In genomic region chr2:61949458-61950107, GRCh38 we compare ENCODE assay signal across 16 cellular contexts. TPM values are rescaled to one million over a fixed set of nuclear protein-coding genes. Genes with fewer than 3 reads are reported as not detected.
DNase-seq lines count a peak whose midpoint lies in the region; ATAC-seq, FAIRE-seq and TF ChIP-seq lines count a peak whose summit lies in the region.
"Had no signal": no experiment of that assay in that cellular context is flagged by ENCODE, and none has a peak within 500 bp of the region (broad histone marks: within the 10 kb centered on the region; RNA-seq: fewer than 3 reads in every experiment).

No MANE protein-coding gene starts in this region.

- peaks cover 10% of the 10 kb centered on the region for H3K4me1 ChIP-seq in IMR-90 (ENCODE audit: control insufficient read depth, insufficient read depth, low read length)
- H3K4me1 ChIP-seq in ascending aorta, result peaks cover 11 to 22% of the 10 kb centered on the region in 2 donors
- peaks cover 19% of the 10 kb centered on the region for H3K4me1 ChIP-seq in HepG2 (ENCODE audit: insufficient read depth, low read length)
- H3K4me1 ChIP-seq in thymus (ENCODE audit: control insufficient read depth, insufficient read depth, low read length), result no peaks in the 10 kb centered on the region

- TF ChIP-seq POLR2A in IMR-90 (IDR thresholded peaks at IDR 0.05; ENCODE audit: low read depth, low read length) (no peak), HepG2 (IDR thresholded peaks at IDR 0.05; ENCODE audit: insufficient read depth in 1 of 2, low read depth in 2 of 2, low read length in 2 of 2) (no peak)

- CTCF ChIA-PET in IMR-90 (lab: Yijun Ruan, JAX) (no interaction called here), HepG2 (lab: Yijun Ruan, JAX; ENCODE audit: low intra/inter-chr PET ratio, low total read pairs) (no interaction called here)

- H2BK15ac ChIP-seq in IMR-90 (ENCODE audit: low read depth, low read length), result no peak overlapping the region

- BruUV-seq in IMR-90 (replicated peaks; lab: Mats Ljungman, UMichigan) (no TSS peak), HepG2 (replicated peaks; lab: Mats Ljungman, UMichigan) (no TSS peak)

- H3K36me3 ChIP-seq in IMR-90 (ENCODE audit: control insufficient read depth, insufficient read depth, low read length) (no peaks in the 10 kb centered on the region), ascending aorta (no peaks in the 10 kb centered on the region), HepG2 (replicated peaks in 1 of 2; ENCODE audit: control insufficient read depth in 1 of 2, insufficient read depth in 2 of 2, low read length in 2 of 2) (no peaks in the 10 kb centered on the region), thymus (ENCODE audit: control insufficient read depth, insufficient read depth) (no peaks in the 10 kb centered on the region)
- H3K36me3 ChIP-seq: gastroesophageal sphincter had no signal

- DNase-seq in IMR-90, result no peak
- no peak for DNase-seq in ascending aorta (ENCODE audit: low spot score in 2 of 2)
- DNase-seq in HepG2 (ENCODE audit: low spot score), result no peak
- DNase-seq in KG1 (lab: John Stamatoyannopoulos, UW), result no peak
- DNase-seq: activated gamma-delta T cell treated with Interleukin-2 at 50 U/mL for 16 hours; CD4-positive, alpha-beta T cell; NCI-H146; stimulated activated CD4-positive, alpha-beta T cell treated with anti-CD3 and anti-CD28 coated beads, Interleukin-4, amount 100 ng/mL, for 1 hour had no signal

- H3K18ac ChIP-seq in IMR-90 (ENCODE audit: low read depth, low read length), result no peak overlapping the region

- dilution Hi-C loops in IMR-90 (cut with HindIII; ENCODE audit: low sequenced_read_pairs, unreplicated experiment), result no loop called here

- in situ Hi-C loops in IMR-90 (cut with MboI; ENCODE audit: low sequenced_read_pairs), result no loop called here
- in situ Hi-C loops in HepG2 (cut with HindIII; ENCODE audit: extremely low pct_ligation_motif_present, low pct_unique_long_range_greater_than_20kb), result no loop called here

- no peak overlapping the region for H3K4me2 ChIP-seq in IMR-90 (ENCODE audit: low read depth, low read length)
- peak overlapping the region; percentile 32; the same call in 1 of the 2 replicates for H3K4me2 ChIP-seq in HepG2 (ENCODE audit: low read depth, low read length)

- H3K27me3 ChIP-seq in IMR-90 (ENCODE audit: control insufficient read depth, insufficient read depth, low read length) (no peaks in the 10 kb centered on the region), ascending aorta (no peaks in the 10 kb centered on the region), HepG2 (ENCODE audit: control insufficient read depth in 1 of 2, insufficient read depth in 2 of 2, low read length in 2 of 2) (no peaks in the 10 kb centered on the region), thymus (ENCODE audit: control insufficient read depth, insufficient read depth) (no peaks in the 10 kb centered on the region)
- H3K27me3 ChIP-seq: gastroesophageal sphincter had no signal

- H2BK20ac ChIP-seq in IMR-90 (ENCODE audit: low read depth, low read length), result peak overlapping the region; percentile 18; the same call in 1 of the 2 replicates

- no peak overlapping the region for H2BK5ac ChIP-seq in IMR-90 (ENCODE audit: low read depth, low read length, poor library complexity, severe bottlenecking)

- no peak overlapping the region for H4K5ac ChIP-seq in IMR-90 (ENCODE audit: low read depth, low read length)

- no peak for TF ChIP-seq EP300 in HepG2 (IDR thresholded peaks at IDR 0.05; ENCODE audit: low read depth in 2 of 2, low read length in 2 of 2)
- no peak for TF ChIP-seq EP300 in HepG2 (CRISPR knock-in tag; IDR thresholded peaks at IDR 0.05; ENCODE audit: borderline replicate concordance)

- no peak for ATAC-seq in IMR-90 (ENCODE audit: low read depth)
- peak; percentile 45 for ATAC-seq in HepG2
- ATAC-seq in HG03175 (IDR thresholded peaks at IDR 0.05; ENCODE audit: unreplicated experiment), result no peak
- no peak for ATAC-seq in GM18870 (IDR thresholded peaks at IDR 0.05; ENCODE audit: unreplicated experiment)
- ATAC-seq: gastroesophageal sphincter; stimulated activated effector memory CD8-positive, alpha-beta T cell treated with anti-CD3 and anti-CD28 coated beads, Interleukin-12 subunit alpha, Interleukin-12 subunit beta, amount 100 ng/mL, for 72 hours had no signal

- no peak for TF ChIP-seq CTCF in IMR-90 (conservative IDR thresholded peaks at IDR 0.05; ENCODE audit: low read depth, low read length)
- no peak for TF ChIP-seq CTCF in ascending aorta (IDR thresholded peaks at IDR 0.05)
- TF ChIP-seq CTCF in HepG2 (CRISPR knock-in tag; IDR thresholded peaks at IDR 0.05), result no peak

- H2BK120ac ChIP-seq in IMR-90 (ENCODE audit: low read depth, low read length), result no peak overlapping the region

- POLR2A ChIA-PET in IMR-90 (lab: Charles Lee; ENCODE audit: unreplicated experiment), result no interaction called here
- POLR2A ChIA-PET in HepG2 (lab: Yijun Ruan, JAX), result no interaction called here

- intact Hi-C loops in IMR-90 (cut with micrococcal nuclease), result no loop called here
- intact Hi-C loops in ascending aorta (cut with DNase I), result no loop called here
- intact Hi-C loops in HepG2 (cut with micrococcal nuclease; ENCODE audit: unreplicated experiment), result no loop called here

- 80% methylated on average over 1 of the region's 5 CpGs; no CpG with 5 or more reads in 1 of the 2 experiments for WGBS in IMR-90 (ENCODE audit: extremely low coverage in 2 of 2, insufficient read length in 1 of 2), 2 experiments
- 82% methylated on average over 5 of the region's 5 CpGs for WGBS in HepG2 (ENCODE audit: low lambda C conversion rate)
- 90% methylated on average over 5 of the region's 5 CpGs for WGBS in thymus

- no peak overlapping the region for H4K8ac ChIP-seq in IMR-90 (ENCODE audit: low read depth in 2 of 2, low read length in 2 of 2)

- H2AFZ ChIP-seq in IMR-90 (replicated peaks; ENCODE audit: low read length, poor library complexity) (no peak overlapping the region), HepG2 (ENCODE audit: low read length) (no peak overlapping the region)

- H4K20me1 ChIP-seq in IMR-90 (ENCODE audit: insufficient read depth, low read length) (no peaks in the 10 kb centered on the region), HepG2 (ENCODE audit: insufficient read depth, low read length) (no peaks in the 10 kb centered on the region)

- H3K27ac ChIP-seq in IMR-90 (ENCODE audit: insufficient read depth, low read length), result no peak overlapping the region
- peak overlapping the region; percentile 53 to 61 for H3K27ac ChIP-seq in ascending aorta
- peak overlapping the region; percentile 19 for H3K27ac ChIP-seq in HepG2 (ENCODE audit: extremely low read length, insufficient read depth, low read length)
- peak overlapping the region; percentile 12 for H3K27ac ChIP-seq in thymus (ENCODE audit: low read depth)
- H3K27ac ChIP-seq: gastroesophageal sphincter, RWPE1 had no signal

- H3K79me2 ChIP-seq in HepG2 (ENCODE audit: insufficient read depth, low read length), result no peaks in the 10 kb centered on the region

- no peak overlapping the region for H3K14ac ChIP-seq in IMR-90 (replicated peaks; ENCODE audit: low read depth, low read length)

- no peak overlapping the region for H2AK5ac ChIP-seq in IMR-90 (ENCODE audit: low read depth, low read length)

- H3K9me3 ChIP-seq in IMR-90 (ENCODE audit: control insufficient read depth, insufficient read depth, low read length), result peaks cover 3% of the 10 kb centered on the region; the same call in 1 of the 2 replicates
- no peaks in the 10 kb centered on the region for H3K9me3 ChIP-seq in ascending aorta
- H3K9me3 ChIP-seq in HepG2 (ENCODE audit: low read length), result peaks cover 8% of the 10 kb centered on the region; the same call in 1 of the 2 replicates
- no peaks in the 10 kb centered on the region for H3K9me3 ChIP-seq in thymus (ENCODE audit: control insufficient read depth)
- H3K9me3 ChIP-seq: gastroesophageal sphincter had no signal

- no peak overlapping the region for H2AK9ac ChIP-seq in IMR-90 (replicated peaks; ENCODE audit: low read depth, low read length, poor library complexity)

- peaks cover 5 to 15% of the 10 kb centered on the region in 2 experiments; a peak in 3 of 4 replicates for H3K79me1 ChIP-seq in IMR-90 (ENCODE audit: low read depth in 1 of 2, low read length in 2 of 2)

- H3K4ac ChIP-seq in IMR-90 (ENCODE audit: low read depth, low read length), result no peak overlapping the region

- TF ChIP-seq RAD21 in IMR-90 (IDR thresholded peaks at IDR 0.05; ENCODE audit: low read length) (no peak), HepG2 (CRISPR knock-in tag; IDR thresholded peaks at IDR 0.05) (no peak)

- no peak for FAIRE-seq in HepG2 (lab: Jason Lieb, UNC)
- FAIRE-seq: endometrium, islet of Langerhans had no signal

- no peak overlapping the region for H3K9ac ChIP-seq in IMR-90 (ENCODE audit: low read depth, low read length)
- H3K9ac ChIP-seq in HepG2 (ENCODE audit: insufficient read depth, low read depth, low read length), result no peak overlapping the region

- no peak overlapping the region for H3K56ac ChIP-seq in IMR-90 (ENCODE audit: extremely low read depth, insufficient read depth, low read length)

- H4K91ac ChIP-seq in IMR-90 (ENCODE audit: insufficient read depth, low read depth, low read length), result no peak overlapping the region

- H3K9me1 ChIP-seq in IMR-90 (ENCODE audit: insufficient read depth, low read length), result no peaks in the 10 kb centered on the region; the same call in 1 of the 2 replicates

- H3K4me3 ChIP-seq in IMR-90 (ENCODE audit: insufficient read depth, low read depth, low read length), result no peak overlapping the region
- peak overlapping the region in 1 of 2 donors; percentile 16 for H3K4me3 ChIP-seq in ascending aorta
- no peak overlapping the region for H3K4me3 ChIP-seq in HepG2 (replicated peaks in 1 of 3; ENCODE audit: insufficient read depth in 1 of 3, low read depth in 2 of 3, low read length in 3 of 3)
- H3K4me3 ChIP-seq in thymus (ENCODE audit: low read length), result no peak overlapping the region
- H3K4me3 ChIP-seq: gastroesophageal sphincter had no signal

- no peak overlapping the region for H3K23ac ChIP-seq in IMR-90 (ENCODE audit: low read depth, low read length)

RNA-seq across cellular contexts. Expression of gene COMMD1, which starts 44.1 kb away (rescaled TPM):
- 45.8 and 60.4 TPM in 2 replicates for total RNA-seq in IMR-90 (2012; rRNA removed)
- polyA plus RNA-seq in IMR-90 (2012; rRNA removed), result 41.2 and 42.8 TPM in 2 replicates
- 43.9 and 55.6 TPM in 2 replicates for polyA plus RNA-seq in IMR-90 (2012; cell fraction: cytosol; rRNA removed)
- 18.0 and 27.4 TPM in 2 replicates for polyA plus RNA-seq in IMR-90 (2012; cell fraction: nucleus; rRNA removed; ENCODE audit: low replicate concordance)
- total RNA-seq in ascending aorta, result 31.8 TPM
- total RNA-seq in HepG2 (2016; rRNA removed; fragmentation: Illumina TruSeq; extraction: Trizol), result 105 and 125 TPM in 2 replicates
- 137 and 165 TPM in 2 replicates for total RNA-seq in HepG2 (2016; cell fraction: cytosol; rRNA removed; fragmentation: Illumina TruSeq; extraction: Trizol; ENCODE audit: low read depth)
- 102 and 125 TPM in 2 replicates for total RNA-seq in HepG2 (2016; cell fraction: insoluble cytoplasmic fraction; rRNA removed; fragmentation: Illumina TruSeq; extraction: Trizol)
- 133 and 151 TPM in 2 replicates for total RNA-seq in HepG2 (2016; cell fraction: membrane; rRNA removed; fragmentation: Illumina TruSeq; extraction: Trizol)
- 41.5 and 44.9 TPM in 2 replicates for total RNA-seq in HepG2 (2016; cell fraction: nucleus; rRNA removed; fragmentation: Illumina TruSeq; extraction: Trizol)
- 22.8 and 25.7 TPM in 2 replicates for polyA plus RNA-seq in HepG2 (2011; rRNA removed)
- polyA plus RNA-seq in HepG2 (2011; cell fraction: cytosol; rRNA removed), result 25.9 and 29.9 TPM in 2 replicates
- polyA plus RNA-seq in HepG2 (2011; cell fraction: nucleus; rRNA removed), result 12.0 and 12.6 TPM in 2 replicates
- polyA plus RNA-seq in HepG2 (2012), result 35.6 and 38.0 TPM in 2 replicates
- polyA plus RNA-seq in HepG2 (2016; cell fraction: cytosol; fragmentation: Illumina TruSeq; extraction: Trizol; ENCODE audit: low read depth), result 146 and 159 TPM in 2 replicates
- polyA plus RNA-seq in HepG2 (2016; cell fraction: insoluble cytoplasmic fraction; fragmentation: Illumina TruSeq; extraction: Trizol; ENCODE audit: low read depth), result 125 and 128 TPM in 2 replicates
- polyA plus RNA-seq in HepG2 (2016; cell fraction: membrane; fragmentation: Illumina TruSeq; extraction: Trizol; ENCODE audit: low read depth), result 113 and 115 TPM in 2 replicates
- 57.4 and 59.6 TPM in 2 replicates for polyA plus RNA-seq in HepG2 (2016; cell fraction: nucleus; fragmentation: Illumina TruSeq; extraction: Trizol; ENCODE audit: insufficient read depth, low read depth)
- polyA minus RNA-seq in HepG2 (2011; rRNA and poly(A)+ RNA removed; ENCODE audit: low replicate concordance), result 9.1 and 10.7 TPM in 2 replicates
- polyA minus RNA-seq in HepG2 (2011; cell fraction: cytosol; rRNA and poly(A)+ RNA removed), result 8.6 and 9.5 TPM in 2 replicates
- 14.5 and 17.4 TPM in 2 replicates for polyA minus RNA-seq in HepG2 (2011; cell fraction: nucleus; rRNA and poly(A)+ RNA removed)
- 45.1 TPM for polyA plus RNA-seq in thymus
